ENCODE assay signal across 8 cellular contexts in genomic region chr17:65137076-65137935, GRCh38. TPM values are rescaled to one million over a fixed set of nuclear protein-coding genes. Genes with fewer than 3 reads are reported as not detected.
DNase-seq lines count a peak whose midpoint lies in the region; ATAC-seq and TF ChIP-seq lines count a peak whose summit lies in the region.

TSS of gene RGS9 (plus strand) at chr17:65137370. CDS start at chr17:65137541, 171 bp downstream.

- no peaks in the 10 kb centered on the region for H3K9me3 Mint-ChIP-seq in activated naive CD8-positive, alpha-beta T cell (ENCODE audit: low read depth)

- H3K4me3 ChIP-seq in HAP-1, result peak within 1 kb of the TSS; percentile 13
- peak within 1 kb of the TSS; percentile 29 for H3K4me3 ChIP-seq in MG63
- peak within 1 kb of the TSS in 9 of 10 donors; percentile 7 to 57 (median 46) for H3K4me3 ChIP-seq in heart right ventricle
- H3K4me3 ChIP-seq in transverse colon, result peak within 1 kb of the TSS; percentile 20 to 55 (median 34)

- peak; percentile 92 for DNase-seq in GM03348 (ENCODE audit: low spot score)
- DNase-seq in HAP-1 (ENCODE audit: low spot score in 2 of 2), result peak; percentile 74 to 89
- peak; percentile 77 for DNase-seq in MG63
- peak; percentile 74 to 88 for DNase-seq in heart right ventricle
- peak; percentile 88 for DNase-seq in pons (ENCODE audit: low spot score)
- peak; percentile 88 for DNase-seq in transverse colon

- TF ChIP-seq CTCF in heart right ventricle (IDR thresholded peaks at IDR 0.05) (peak; percentile 93 to 99 (median 98)), transverse colon (IDR thresholded peaks at IDR 0.05) (peak; percentile 96 to 100 (median 99))

- no peak within 1 kb of the TSS for H3K27ac Mint-ChIP-seq in activated naive CD8-positive, alpha-beta T cell

- WGBS in heart right ventricle, 2 donors, result 4% methylated on average over 53 of the region's 53 CpGs
- WGBS in transverse colon (ENCODE audit: low coverage in 1 of 2), 2 donors, result 6 to 20% methylated on average over 2 to 42 of the region's 53 CpGs

- H3K27ac ChIP-seq in heart right ventricle (peak within 1 kb of the TSS in 1 of 10 donors; percentile 14), transverse colon (peak within 1 kb of the TSS; percentile 21 to 31 (median 30))

- ATAC-seq in SK-N-SH treated with all-trans-retinoic acid at 6 μM for 48 hours (peak; percentile 98), heart right ventricle (peak; percentile 96 to 99 (median 98))

- H3K9me3 ChIP-seq in HAP-1, result no peaks in the 10 kb centered on the region
- H3K9me3 ChIP-seq in MG63, result no peaks in the 10 kb centered on the region
- H3K9me3 ChIP-seq in heart right ventricle, result no peaks in the 10 kb centered on the region
- H3K9me3 ChIP-seq in transverse colon, result no peaks in the 10 kb centered on the region

- H3K27me3 ChIP-seq in HAP-1 (ENCODE audit: low read depth), result peaks cover 20% of the 10 kb centered on the region
- H3K27me3 ChIP-seq in MG63, result peaks cover 9% of the 10 kb centered on the region
- peaks cover 0 to 43% (median 25%) of the 10 kb centered on the region in 7 donors for H3K27me3 ChIP-seq in heart right ventricle
- peaks cover 3% of the 10 kb centered on the region for H3K27me3 ChIP-seq in transverse colon

- H3K27me3 Mint-ChIP-seq in activated naive CD8-positive, alpha-beta T cell, result peaks cover 12% of the 10 kb centered on the region

- H3K4me1 Mint-ChIP-seq in activated naive CD8-positive, alpha-beta T cell (ENCODE audit: low read depth), result peaks cover 22% of the 10 kb centered on the region

- intact Hi-C loops in heart right ventricle (cut with DNase I), result no loop called here
- intact Hi-C loops in transverse colon (cut with DNase I; ENCODE audit: low total_unique reads), result no loop called here

- peaks cover 4% of the 10 kb centered on the region for H3K36me3 Mint-ChIP-seq in activated naive CD8-positive, alpha-beta T cell

- in situ Hi-C loops in HAP-1 (cut with MboI; ENCODE audit: low sequenced_read_pairs), result no loop called here
- in situ Hi-C loops in transverse colon (cut with MboI; ENCODE audit: low pct_ligation_motif_present in 1 of 4, low pct_unique_long_range_greater_than_20kb in 1 of 4, low sequenced_read_pairs in 3 of 4), result loop anchor here in 2 of 4 donors (25.0 kb wide), 1 partner anchor 175 kb away; no protein-coding TSS in a partner anchor

- H3K36me3 ChIP-seq in HAP-1 (replicated peaks) (no peaks in the 10 kb centered on the region), MG63 (no peaks in the 10 kb centered on the region), heart right ventricle (no peaks in the 10 kb centered on the region), transverse colon (no peaks in the 10 kb centered on the region)

- peak within 1 kb of the TSS; percentile 84 for H3K4me3 Mint-ChIP-seq in activated naive CD8-positive, alpha-beta T cell

- H3K4me1 ChIP-seq in HAP-1, result peaks cover 4% of the 10 kb centered on the region
- H3K4me1 ChIP-seq in heart right ventricle, result peaks cover 0 to 12% (median 9%) of the 10 kb centered on the region in 9 donors
- peaks cover 0 to 10% (median 5%) of the 10 kb centered on the region in 4 donors for H3K4me1 ChIP-seq in transverse colon

- TF ChIP-seq POLR2A in transverse colon (IDR thresholded peaks at IDR 0.05), result no peak

- no peak for TF ChIP-seq EP300 in transverse colon (IDR thresholded peaks at IDR 0.05; ENCODE audit: low read depth)

TF ChIP-seq in SK-N-SH treated with all-trans-retinoic acid at 6 μM for 48 hours, 23 proteins besides CTCF, POLR2A, EP300 and RAD21:
- no peak for TF ChIP-seq ZNF565 (CRISPR knock-in tag; conservative IDR thresholded peaks at IDR 0.05; ENCODE audit: low read depth)
- TF ChIP-seq, protein P1, sequence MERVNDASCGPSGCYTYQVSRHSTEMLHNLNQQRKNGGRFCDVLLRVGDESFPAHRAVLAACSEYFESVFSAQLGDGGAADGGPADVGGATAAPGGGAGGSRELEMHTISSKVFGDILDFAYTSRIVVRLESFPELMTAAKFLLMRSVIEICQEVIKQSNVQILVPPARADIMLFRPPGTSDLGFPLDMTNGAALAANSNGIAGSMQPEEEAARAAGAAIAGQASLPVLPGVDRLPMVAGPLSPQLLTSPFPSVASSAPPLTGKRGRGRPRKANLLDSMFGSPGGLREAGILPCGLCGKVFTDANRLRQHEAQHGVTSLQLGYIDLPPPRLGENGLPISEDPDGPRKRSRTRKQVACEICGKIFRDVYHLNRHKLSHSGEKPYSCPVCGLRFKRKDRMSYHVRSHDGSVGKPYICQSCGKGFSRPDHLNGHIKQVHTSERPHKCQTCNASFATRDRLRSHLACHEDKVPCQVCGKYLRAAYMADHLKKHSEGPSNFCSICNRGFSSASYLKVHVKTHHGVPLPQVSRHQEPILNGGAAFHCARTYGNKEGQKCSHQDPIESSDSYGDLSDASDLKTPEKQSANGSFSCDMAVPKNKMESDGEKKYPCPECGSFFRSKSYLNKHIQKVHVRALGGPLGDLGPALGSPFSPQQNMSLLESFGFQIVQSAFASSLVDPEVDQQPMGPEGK (CRISPR knock-in tag; IDR thresholded peaks at IDR 0.05; ENCODE audit: borderline replicate concordance), result 0 out of 2 replicates have a peak, but pooled peaks have one; percentile 52
- TF ChIP-seq, protein P2, sequence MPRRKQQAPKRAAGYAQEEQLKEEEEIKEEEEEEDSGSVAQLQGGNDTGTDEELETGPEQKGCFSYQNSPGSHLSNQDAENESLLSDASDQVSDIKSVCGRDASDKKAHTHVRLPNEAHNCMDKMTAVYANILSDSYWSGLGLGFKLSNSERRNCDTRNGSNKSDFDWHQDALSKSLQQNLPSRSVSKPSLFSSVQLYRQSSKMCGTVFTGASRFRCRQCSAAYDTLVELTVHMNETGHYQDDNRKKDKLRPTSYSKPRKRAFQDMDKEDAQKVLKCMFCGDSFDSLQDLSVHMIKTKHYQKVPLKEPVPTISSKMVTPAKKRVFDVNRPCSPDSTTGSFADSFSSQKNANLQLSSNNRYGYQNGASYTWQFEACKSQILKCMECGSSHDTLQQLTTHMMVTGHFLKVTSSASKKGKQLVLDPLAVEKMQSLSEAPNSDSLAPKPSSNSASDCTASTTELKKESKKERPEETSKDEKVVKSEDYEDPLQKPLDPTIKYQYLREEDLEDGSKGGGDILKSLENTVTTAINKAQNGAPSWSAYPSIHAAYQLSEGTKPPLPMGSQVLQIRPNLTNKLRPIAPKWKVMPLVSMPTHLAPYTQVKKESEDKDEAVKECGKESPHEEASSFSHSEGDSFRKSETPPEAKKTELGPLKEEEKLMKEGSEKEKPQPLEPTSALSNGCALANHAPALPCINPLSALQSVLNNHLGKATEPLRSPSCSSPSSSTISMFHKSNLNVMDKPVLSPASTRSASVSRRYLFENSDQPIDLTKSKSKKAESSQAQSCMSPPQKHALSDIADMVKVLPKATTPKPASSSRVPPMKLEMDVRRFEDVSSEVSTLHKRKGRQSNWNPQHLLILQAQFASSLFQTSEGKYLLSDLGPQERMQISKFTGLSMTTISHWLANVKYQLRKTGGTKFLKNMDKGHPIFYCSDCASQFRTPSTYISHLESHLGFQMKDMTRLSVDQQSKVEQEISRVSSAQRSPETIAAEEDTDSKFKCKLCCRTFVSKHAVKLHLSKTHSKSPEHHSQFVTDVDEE (CRISPR knock-in tag; IDR thresholded peaks at IDR 0.05), result 0 out of 2 replicates have a peak, but pooled peaks have one; percentile 11
- TF ChIP-seq ZNF70 (CRISPR knock-in tag; IDR thresholded peaks at IDR 0.05), result no peak

RNA-seq across cellular contexts. Expression of gene RGS9, which starts in this region (rescaled TPM):
- total RNA-seq in MG63 (2014; rRNA removed; shearing (Covaris generic); ENCODE audit: low replicate concordance), result 0.53 TPM in 1 of 2 replicates, not detected in the other
- 1 to 10 TPM in 5 of 10 donors, under 1 TPM in 5; 0.36 to 3.0 (median 1.1) TPM for total RNA-seq in heart right ventricle
- polyA plus RNA-seq in heart right ventricle, result 1 to 10 TPM in 1 of 2 donors, under 1 TPM in 1; 0.61 to 1.8 TPM
- 10 to 100 TPM in 1 of 4 donors, 1 to 10 TPM in 2, not detected in 1; 2.6 to 10.6 (median 7.8) TPM for total RNA-seq in transverse colon

Comparison
In these comparisons a context has a peak if more than half of its experiments do, and no peak if none do; other contexts are left out.
1. Peak in DNase-seq and H3K4me3 ChIP-seq in MG63; RNA of the gene not detected or under 1 TPM.